8 cellular contexts compared by ENCODE assay signal in the genomic region with DNA sequence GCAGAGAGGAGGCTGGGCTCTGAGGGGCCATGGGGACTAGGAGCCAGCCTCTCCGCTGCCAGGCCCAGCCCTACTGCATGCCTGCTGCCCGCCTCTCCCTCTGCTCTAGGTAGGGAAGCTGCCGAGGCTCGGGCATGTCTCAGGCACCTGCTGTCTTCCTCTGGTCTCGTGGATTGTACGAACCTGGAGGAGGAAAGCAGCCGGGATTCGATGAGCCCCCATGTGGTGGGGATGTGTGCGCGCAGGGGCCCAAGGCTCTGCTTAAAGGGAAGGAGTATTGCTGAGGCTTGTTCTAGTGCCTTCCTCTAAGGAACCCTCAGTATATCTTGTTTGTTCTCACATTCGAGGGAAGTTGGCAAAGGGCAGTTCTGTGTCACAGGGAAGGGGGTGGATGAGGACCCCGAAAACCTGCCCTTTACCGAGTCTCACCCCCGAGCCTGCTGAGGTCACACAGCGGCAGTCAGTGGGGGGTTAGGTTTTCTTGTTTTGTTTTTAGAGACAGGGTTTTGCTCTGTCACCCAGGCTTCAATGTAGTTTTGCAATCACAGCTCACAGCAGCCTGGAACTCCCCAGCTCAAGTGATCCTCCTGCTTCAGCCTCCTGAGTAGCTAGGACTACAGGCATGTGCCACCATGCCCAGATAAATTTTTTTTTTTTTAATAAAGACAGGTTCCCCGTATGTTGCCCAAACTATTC. TPM values are rescaled to one million over a fixed set of nuclear protein-coding genes. Genes with fewer than 3 reads are reported as not detected.
DNase-seq lines count a peak whose midpoint lies in the region; ATAC-seq and TF ChIP-seq lines count a peak whose summit lies in the region.

No MANE protein-coding gene starts in this region.

- TF ChIP-seq CTCF in cardiac muscle cell (IDR thresholded peaks at IDR 0.05; ENCODE audit: low read depth, low read length), result peak; percentile 29
- TF ChIP-seq CTCF in fibroblast of villous mesenchyme (IDR thresholded peaks at IDR 0.05; ENCODE audit: insufficient read depth, low read depth, low read length), result peak; percentile 47
- peak in 1 of 3 experiments; percentile 16 for TF ChIP-seq CTCF in testis (IDR thresholded peaks at IDR 0.05)
- TF ChIP-seq CTCF in omental fat pad (IDR thresholded peaks at IDR 0.05), result no peak

- ATAC-seq in HG03378 (IDR thresholded peaks at IDR 0.05; ENCODE audit: unreplicated experiment) (no peak), omental fat pad (ENCODE audit: low FRiP score) (no peak)

- no peak overlapping the region for H3K4me3 ChIP-seq in cardiac muscle cell
- no peak overlapping the region for H3K4me3 ChIP-seq in fibroblast of villous mesenchyme (ENCODE audit: low read depth, low read length)
- H3K4me3 ChIP-seq in testis, result no peak overlapping the region

- no peaks in the 10 kb centered on the region for H3K9me3 ChIP-seq in cardiac muscle cell (ENCODE audit: low read depth)
- H3K9me3 ChIP-seq in testis, result no peaks in the 10 kb centered on the region

- no peak for TF ChIP-seq POLR2A in testis (IDR thresholded peaks at IDR 0.05)

- H3K36me3 ChIP-seq in cardiac muscle cell (no peaks in the 10 kb centered on the region), testis (ENCODE audit: low read depth, missing control alignments) (no peaks in the 10 kb centered on the region)

- H3K27me3 ChIP-seq in cardiac muscle cell (no peaks in the 10 kb centered on the region), testis (no peaks in the 10 kb centered on the region)

- DNase-seq in cardiac muscle cell (ENCODE audit: low read depth in 1 of 2, low spot score in 1 of 2) (peak in 1 of 2 donors; percentile 57), cardiac septum (ENCODE audit: low spot score) (no peak), OCI-M1 (lab: John Stamatoyannopoulos, UW) (peak; percentile 41), fibroblast of villous mesenchyme (ENCODE audit: low read depth) (peak; percentile 21), testis (peak; percentile 25), omental fat pad (ENCODE audit: low spot score) (no peak)
- DNase-seq in activated T-cell treated with anti-CD3 and anti-CD28 coated beads, Interleukin-2, amount 50 U/mL, for 1 hour, result no peak

- H3K27ac ChIP-seq in cardiac muscle cell (no peak overlapping the region), testis (no peak overlapping the region)

- WGBS in testis, 2 donors, result 73% methylated on average over 13 to 16 of the region's 16 CpGs

- intact Hi-C loops in cardiac septum (cut with DNase I), result no loop called here
- intact Hi-C loops in testis (cut with DNase I; ENCODE audit: low total_unique reads), result no loop called here

- H3K4me1 ChIP-seq in cardiac muscle cell (ENCODE audit: low read depth), result peaks cover 17% of the 10 kb centered on the region
- peaks cover 47% of the 10 kb centered on the region for H3K4me1 ChIP-seq in testis

RNA-seq across cellular contexts. Expression of gene DAGLA, which starts 21.3 kb away (rescaled TPM):
- total RNA-seq in cardiac muscle cell, result 5.5 and 6.3 TPM in 2 replicates
- polyA plus RNA-seq in cardiac muscle cell, result 2.1 and 3.4 TPM in 2 replicates
- total RNA-seq in cardiac septum, result 3.3 TPM
- 2.2 and 2.6 TPM in 2 replicates for total RNA-seq in fibroblast of villous mesenchyme
- total RNA-seq in testis, result 1 to 10 TPM; 7.1 to 8.3 TPM
- polyA plus RNA-seq in testis (ENCODE audit: insufficient read depth, low read depth, low replicate concordance), result 5.1 TPM
- total RNA-seq in omental fat pad, result 1 to 10 TPM; 1.4 to 4.6 (median 2.8) TPM

RNA-seq across cellular contexts. Expression of gene MYRF, which starts 51.0 kb away (rescaled TPM):
- total RNA-seq in cardiac muscle cell, result 48.0 and 56.9 TPM in 2 replicates
- polyA plus RNA-seq in cardiac muscle cell, result 29.3 and 41.2 TPM in 2 replicates
- total RNA-seq in cardiac septum, result 0.27 TPM
- total RNA-seq in fibroblast of villous mesenchyme, result 2.6 and 9.7 TPM in 2 replicates
- 10 to 100 TPM in 1 of 2 donors, 1 to 10 TPM in 1; 9.2 to 10.7 TPM for total RNA-seq in testis
- polyA plus RNA-seq in testis (ENCODE audit: insufficient read depth, low read depth, low replicate concordance), result 15.2 TPM
- 10 to 100 TPM in 3 of 4 donors, under 1 TPM in 1; 0.16 to 55.1 (median 29.5) TPM for total RNA-seq in omental fat pad

Comparison
In these comparisons a context has a peak if more than half of its experiments do, and no peak if none do; other contexts are left out.
1. DNase-seq: peak in OCI-M1 (single experiment), fibroblast of villous mesenchyme (single experiment) and testis (single experiment); none in cardiac septum (single experiment), activated T-cell treated with anti-CD3 and anti-CD28 coated beads, Interleukin-2, amount 50 U/mL, for 1 hour (single experiment) and omental fat pad (single experiment).
2. CTCF ChIP-seq: peak in cardiac muscle cell (single experiment) and fibroblast of villous mesenchyme (single experiment); none in omental fat pad (0 of 3).